In genomic region chr13:76885203-76886004, GRCh38 we compare ENCODE assay signal across 8 cellular contexts. TPM values are rescaled to one million over a fixed set of nuclear protein-coding genes. Genes with fewer than 3 reads are reported as not detected.
DNase-seq lines count a peak whose midpoint lies in the region; ATAC-seq and TF ChIP-seq lines count a peak whose summit lies in the region.

No MANE protein-coding gene starts in this region.

- H3K4me1 ChIP-seq in rectal smooth muscle tissue (ENCODE audit: control insufficient read depth, insufficient read depth, low read length) = peaks cover 3% of the 10 kb centered on the region

- peak overlapping the region in 1 of 3 donors; percentile 50 for H3K27ac Mint-ChIP-seq in IgD-negative memory B cell

- H4K20me1 ChIP-seq in SU-DHL-6 (ENCODE audit: low read depth, low read length) = 0 out of 2 replicates have a peak, but pooled peaks cover 5% of the 10 kb centered on the region

- H3K36me3 ChIP-seq in SU-DHL-6 (ENCODE audit: low read length) = no peaks in the 10 kb centered on the region
- H3K36me3 ChIP-seq in rectal smooth muscle tissue (ENCODE audit: control insufficient read depth, insufficient read depth, low read length) = no peaks in the 10 kb centered on the region

- H3K4me3 Mint-ChIP-seq in IgD-negative memory B cell = peak overlapping the region; percentile 83 to 97 (median 88)

- H3K4me2 ChIP-seq in SU-DHL-6 (ENCODE audit: low read depth, low read length, poor library complexity, severe bottlenecking) = peak overlapping the region; percentile 61

- DNase-seq in EH (ENCODE audit: low read depth) (peak; percentile 62), amniotic epithelial cell (ENCODE audit: low read depth) (peak; percentile 70), left ventricle myocardium superior (peak; percentile 83), pons (ENCODE audit: low spot score) (no peak)

- H3K9me3 Mint-ChIP-seq in IgD-negative memory B cell = no peaks in the 10 kb centered on the region

- peak overlapping the region; percentile 58 for H3K9ac ChIP-seq in SU-DHL-6 (ENCODE audit: low read length)
- peak overlapping the region; percentile 51 for H3K9ac ChIP-seq in rectal smooth muscle tissue (ENCODE audit: low read length)

- H3K79me2 ChIP-seq in SU-DHL-6 (ENCODE audit: insufficient read depth, low read length) = no peaks in the 10 kb centered on the region

- H3K27ac ChIP-seq in SU-DHL-6 (ENCODE audit: low read depth, low read length) (no peak overlapping the region), rectal smooth muscle tissue (ENCODE audit: low read depth, low read length) (peak overlapping the region; percentile 86)

- no peaks in the 10 kb centered on the region for H3K9me2 ChIP-seq in SU-DHL-6 (replicated peaks; ENCODE audit: insufficient read depth, low read length)

- H3K27me3 Mint-ChIP-seq in IgD-negative memory B cell = no peaks in the 10 kb centered on the region

- H3K9me3 ChIP-seq in SU-DHL-6 (ENCODE audit: insufficient read depth, low read length) = no peaks in the 10 kb centered on the region

- 0 out of 2 replicates have a peak, but pooled peaks cover 3% of the 10 kb centered on the region for H3F3A ChIP-seq in SU-DHL-6 (ENCODE audit: insufficient read depth)

- H2AFZ ChIP-seq in SU-DHL-6 (ENCODE audit: low read depth, low read length, severe bottlenecking) = peak overlapping the region; percentile 60

- ATAC-seq in GM21528 (IDR thresholded peaks at IDR 0.05; ENCODE audit: low FRiP score, unreplicated experiment) = peak; percentile 52
- ATAC-seq in left ventricle myocardium superior = peak; percentile 46

- H3K4me1 Mint-ChIP-seq in IgD-negative memory B cell = peaks cover 13 to 20% (median 13%) of the 10 kb centered on the region in 3 donors

- intact Hi-C loops in left ventricle myocardium superior (cut with micrococcal nuclease) = no loop called here

- TF ChIP-seq CTCF in SU-DHL-6 (IDR thresholded peaks at IDR 0.05; ENCODE audit: insufficient read depth, low read length, poor library complexity, severe bottlenecking) = peak; percentile 13

- H3K27me3 ChIP-seq in SU-DHL-6 (ENCODE audit: low read length) = 0 out of 2 replicates have a peak, but pooled peaks cover 3% of the 10 kb centered on the region
- H3K27me3 ChIP-seq in rectal smooth muscle tissue (ENCODE audit: control insufficient read depth, insufficient read depth, low read length) = no peaks in the 10 kb centered on the region

- H3K36me3 Mint-ChIP-seq in IgD-negative memory B cell = no peaks in the 10 kb centered on the region

- H3K4me3 ChIP-seq in SU-DHL-6 (ENCODE audit: insufficient read depth, low read length, poor library complexity, severe bottlenecking) (peak overlapping the region; percentile 53), rectal smooth muscle tissue (ENCODE audit: low read length) (peak overlapping the region; percentile 68)

RNA-seq across cellular contexts. Expression of gene KCTD12, which starts 0.8 kb away (rescaled TPM):
- 0.24 TPM for polyA plus RNA-seq in IgD-negative memory B cell
- total RNA-seq in left ventricle myocardium superior = 39.6 TPM
